8 cellular contexts compared by ENCODE assay signal in genomic region chr10:17200035-17200884, GRCh38. TPM values are rescaled to one million over a fixed set of nuclear protein-coding genes. Genes with fewer than 3 reads are reported as not detected.
DNase-seq lines count a peak whose midpoint lies in the region; ATAC-seq and TF ChIP-seq lines count a peak whose summit lies in the region.

No MANE protein-coding gene starts in this region.

- no peak for TF ChIP-seq CTCF in astrocyte of the spinal cord (IDR thresholded peaks at IDR 0.05; ENCODE audit: low read depth, low read length)
- no peak for TF ChIP-seq CTCF in lung (IDR thresholded peaks at IDR 0.05; ENCODE audit: control extremely low read depth, extremely low read depth)
- TF ChIP-seq CTCF in upper lobe of right lung (IDR thresholded peaks at IDR 0.05) = no peak

- no peaks in the 10 kb centered on the region for H3K9me3 ChIP-seq in CD8-positive, alpha-beta memory T cell (ENCODE audit: low read length)
- H3K9me3 ChIP-seq in lung (ENCODE audit: control insufficient read depth in 2 of 2, insufficient read depth in 1 of 2, low read length in 1 of 2) = no peaks in the 10 kb centered on the region
- no peaks in the 10 kb centered on the region for H3K9me3 ChIP-seq in upper lobe of right lung

- H3K27ac ChIP-seq in CD8-positive, alpha-beta memory T cell (ENCODE audit: low read depth, low read length) = peak overlapping the region; percentile 95
- H3K27ac ChIP-seq in lung (ENCODE audit: low read depth in 1 of 2, low read length in 1 of 2) (peak overlapping the region; percentile 87 to 98), upper lobe of right lung (peak overlapping the region; percentile 96)

- H3K27ac Mint-ChIP-seq in CD8-positive, alpha-beta memory T cell = peak overlapping the region; percentile 96 to 100 (median 98)

- POLR2A ChIA-PET in CD8-positive, alpha-beta memory T cell (lab: Charles Lee) = interaction anchor here (0.6 to 2.3 kb wide), 4 partner anchors 30 to 331 kb away, joined by 3 to 67 read pairs (median 5); partner anchors contain the start of gene VIM

- in situ Hi-C loops in astrocyte of the spinal cord (cut with HindIII; ENCODE audit: low sequenced_read_pairs) = no loop called here

- DNase-seq in CD8-positive, alpha-beta memory T cell = no peak
- DNase-seq in Kasumi-1 (lab: John Stamatoyannopoulos, UW) (peak; percentile 39 to 46), astrocyte of the spinal cord (ENCODE audit: low read depth, low spot score) (peak; percentile 58), lung (ENCODE audit: low spot score) (no peak), upper lobe of right lung (no peak), NCI-H1092 (lab: John Stamatoyannopoulos, UW) (no peak)
- no peak for DNase-seq in NK-92 treated with Interleukin-12 subunit alpha and Interleukin-12 subunit beta, amount 100 ng/mL, for 24 hours (lab: John Stamatoyannopoulos, UW)

- peaks cover 0 to 10% (median 0%) of the 10 kb centered on the region in 3 donors for H3K36me3 Mint-ChIP-seq in CD8-positive, alpha-beta memory T cell

- no peaks in the 10 kb centered on the region for H3K9me3 Mint-ChIP-seq in CD8-positive, alpha-beta memory T cell

- peak overlapping the region; percentile 90 for H3K4me3 ChIP-seq in CD8-positive, alpha-beta memory T cell (ENCODE audit: low read length)
- H3K4me3 ChIP-seq in astrocyte of the spinal cord (ENCODE audit: low read depth, low read length) (peak overlapping the region; percentile 60), lung (no peak overlapping the region), upper lobe of right lung (peak overlapping the region; percentile 65)

- no peaks in the 10 kb centered on the region for H3K27me3 Mint-ChIP-seq in CD8-positive, alpha-beta memory T cell

- WGBS in lung, 2 donors = 10 to 22% methylated on average over 10 of the region's 10 CpGs

- peaks cover 26 to 44% (median 41%) of the 10 kb centered on the region in 3 donors for H3K4me1 Mint-ChIP-seq in CD8-positive, alpha-beta memory T cell

- H3K4me1 ChIP-seq in CD8-positive, alpha-beta memory T cell (ENCODE audit: insufficient read depth, low read length) = peaks cover 13% of the 10 kb centered on the region
- H3K4me1 ChIP-seq in lung (ENCODE audit: control insufficient read depth in 2 of 2, insufficient read depth in 2 of 2, low read length in 2 of 2) (peaks cover 0 to 5% of the 10 kb centered on the region in 2 donors), upper lobe of right lung (peaks cover 11% of the 10 kb centered on the region)

- H3K27me3 ChIP-seq in CD8-positive, alpha-beta memory T cell (ENCODE audit: insufficient read depth, low read length, poor library complexity, severe bottlenecking) = no peaks in the 10 kb centered on the region
- H3K27me3 ChIP-seq in lung (ENCODE audit: control insufficient read depth, insufficient read depth) = no peaks in the 10 kb centered on the region
- H3K27me3 ChIP-seq in upper lobe of right lung = no peaks in the 10 kb centered on the region

- ATAC-seq in lung (ENCODE audit: insufficient read depth, low FRiP score) (no peak), upper lobe of right lung (no peak), HG03108 (IDR thresholded peaks at IDR 0.05; ENCODE audit: unreplicated experiment) (no peak)

- intact Hi-C loops in upper lobe of right lung (cut with DNase I) = no loop called here

- H3K4me3 Mint-ChIP-seq in CD8-positive, alpha-beta memory T cell = peak overlapping the region; percentile 89 to 99 (median 93)

- CTCF ChIA-PET in CD8-positive, alpha-beta memory T cell (lab: Charles Lee) = interaction anchor here (0.9 to 5.3 kb wide), 8 partner anchors 11 to 358 kb away, joined by 3 to 71 read pairs (median 4); partner anchors contain the start of gene VIM

- no peaks in the 10 kb centered on the region for H3K36me3 ChIP-seq in CD8-positive, alpha-beta memory T cell (ENCODE audit: insufficient read depth, low read length)
- no peaks in the 10 kb centered on the region for H3K36me3 ChIP-seq in lung (ENCODE audit: control insufficient read depth in 2 of 2, insufficient read depth in 2 of 2, low read length in 2 of 2)
- no peaks in the 10 kb centered on the region for H3K36me3 ChIP-seq in upper lobe of right lung

RNA-seq across cellular contexts. Expression of gene TRDMT1, which starts 1.2 kb away (rescaled TPM):
- 1 to 10 TPM; 7.3 to 9.8 TPM for total RNA-seq in CD8-positive, alpha-beta memory T cell
- polyA plus RNA-seq in CD8-positive, alpha-beta memory T cell = 8.3 TPM
- total RNA-seq in lung (10 to 100 TPM in 1 of 2 donors, 1 to 10 TPM in 1; 9.7 to 25.9 TPM), upper lobe of right lung (9.2 TPM)
- 1 to 10 TPM; 2.5 to 3.4 TPM for polyA plus RNA-seq in lung

RNA-seq across cellular contexts. Expression of gene VIM, which starts 27.8 kb away (rescaled TPM):
- total RNA-seq in CD8-positive, alpha-beta memory T cell = 1,000 to 10,000 TPM; 1,217 to 1,243 TPM
- polyA plus RNA-seq in CD8-positive, alpha-beta memory T cell = 513 TPM
- total RNA-seq in lung (1,000 to 10,000 TPM; 1,296 to 1,640 TPM), upper lobe of right lung (1,272 TPM)
- 1,000 to 10,000 TPM in 1 of 2 donors, 100 to 1,000 TPM in 1; 800 to 1,426 TPM for polyA plus RNA-seq in lung

Comparison
In these comparisons a context has a peak if more than half of its experiments do, and no peak if none do; other contexts are left out.
1. DNase-seq: peak in Kasumi-1 (2 of 2) and astrocyte of the spinal cord (single experiment); none in CD8-positive, alpha-beta memory T cell (0 of 5), lung (single experiment), upper lobe of right lung (single experiment), NK-92 treated with Interleukin-12 subunit alpha and Interleukin-12 subunit beta, amount 100 ng/mL, for 24 hours (single experiment) and NCI-H1092 (single experiment).
2. Peak in every context shown above with its lines, with median percentiles within 50 percentile points of each other: H3K27ac ChIP-seq.